ENCODE assay signal across 7 cellular contexts in the genomic region with DNA sequence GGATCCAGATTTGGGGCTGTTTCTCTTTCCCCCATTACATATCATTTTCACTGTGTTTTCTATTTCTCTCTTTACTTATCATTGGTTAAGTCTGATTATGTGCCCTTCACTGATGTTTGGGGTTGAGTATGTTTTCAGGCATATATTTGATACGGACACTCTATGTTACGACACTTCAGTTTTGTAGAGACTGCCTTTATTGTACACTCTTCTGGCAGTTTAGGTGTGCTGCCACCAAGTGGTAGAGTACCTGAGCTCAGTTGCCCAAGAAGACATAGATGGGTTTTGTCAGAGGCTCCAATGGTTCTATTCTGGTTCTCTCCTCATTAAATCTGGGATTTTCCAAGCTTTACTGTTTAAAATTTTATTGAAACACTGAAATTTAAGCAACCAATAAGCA.
A peak's percentile ranks its signal among the peaks of the same experiment; 100 is the strongest.
DNase-seq lines count a peak whose midpoint lies in the region; ATAC-seq and TF ChIP-seq lines count a peak whose summit lies in the region.

No MANE protein-coding gene starts in this region.

- DNase-seq in GM23248 (peak; percentile 32), NCI-H2029 (lab: John Stamatoyannopoulos, UW) (peak; percentile 54), cerebellar cortex (ENCODE audit: low spot score) (peak; percentile 28), retinal pigment epithelial cell (ENCODE audit: low read depth) (no peak), NCI-H2227 (lab: John Stamatoyannopoulos, UW; ENCODE audit: unreplicated experiment) (no peak), activated gamma-delta T cell treated with Interleukin-2 at 50 U/mL for 16 hours (no peak)

- H3K79me2 ChIP-seq in GM23248 (ENCODE audit: insufficient read depth) = no peaks in the 10 kb centered on the region

- no peaks in the 10 kb centered on the region for H3K9me2 ChIP-seq in GM23248 (ENCODE audit: insufficient read depth)

- no peaks in the 10 kb centered on the region for H4K20me1 ChIP-seq in GM23248 (ENCODE audit: insufficient read depth)

- 96 to 98% methylated on average over 2 of the region's 2 CpGs for WGBS in GM23248 (ENCODE audit: low coverage in 1 of 2, low lambda C conversion rate in 2 of 2, missing lambda C conversion rate in 2 of 2), 2 experiments

- in situ Hi-C loops in GM23248 (cut with MboI) = no loop called here

- H3K4me2 ChIP-seq in GM23248 (ENCODE audit: unreplicated experiment) = no peak overlapping the region

- no peak for ATAC-seq in GM18502 (IDR thresholded peaks at IDR 0.05; ENCODE audit: poor library complexity, unreplicated experiment)

- H3K36me3 ChIP-seq in GM23248 (ENCODE audit: low read depth) = no peaks in the 10 kb centered on the region

- H3K27me3 ChIP-seq in GM23248 (replicated peaks; ENCODE audit: insufficient read depth) = no peaks in the 10 kb centered on the region

- peaks cover 18% of the 10 kb centered on the region for H3K4me1 ChIP-seq in GM23248 (ENCODE audit: insufficient read depth)

- H3F3A ChIP-seq in GM23248 (ENCODE audit: insufficient read depth) = peaks cover 9% of the 10 kb centered on the region

- no peaks in the 10 kb centered on the region for H3K9me3 ChIP-seq in GM23248 (ENCODE audit: low read depth)

- no peak overlapping the region for H3K9ac ChIP-seq in GM23248

- H3K4me3 ChIP-seq in GM23248 (no peak overlapping the region), retinal pigment epithelial cell (ENCODE audit: low read length) (no peak overlapping the region)

- H2AFZ ChIP-seq in GM23248 = no peak overlapping the region

- TF ChIP-seq CTCF in retinal pigment epithelial cell (conservative IDR thresholded peaks at IDR 0.05; ENCODE audit: low read depth, low read length) = peak; percentile 69

- no peak overlapping the region for H3K27ac ChIP-seq in GM23248

Comparison
In these comparisons a context has a peak if more than half of its experiments do, and no peak if none do; other contexts are left out.
1. DNase-seq: peak in GM23248 (single experiment), NCI-H2029 (single experiment) and cerebellar cortex (single experiment); none in retinal pigment epithelial cell (single experiment), NCI-H2227 (single experiment) and activated gamma-delta T cell treated with Interleukin-2 at 50 U/mL for 16 hours (single experiment).